Comparison of ENCODE assay signal across 20 cellular contexts in the genomic region with DNA sequence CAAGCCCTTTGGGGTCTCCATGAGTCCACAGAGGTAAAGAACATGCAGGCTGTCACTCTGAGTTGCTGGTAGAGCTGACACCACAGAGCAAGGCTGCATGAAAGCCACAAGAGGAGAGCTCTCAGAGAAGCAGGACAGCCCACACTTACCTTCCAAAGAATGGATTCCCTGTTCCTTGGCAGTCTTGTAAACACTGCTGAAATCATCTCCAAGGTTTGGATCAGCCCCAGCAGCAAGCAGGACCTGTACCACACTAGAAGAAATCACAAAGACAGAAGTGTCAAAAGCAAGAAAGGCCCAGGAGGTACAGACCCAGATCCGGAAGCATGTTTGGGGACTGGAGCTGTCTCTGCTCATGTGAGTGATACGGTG.
"Had no signal": no experiment of that assay in that cellular context is flagged by ENCODE, and none has a peak within 500 bp of the region (broad histone marks: within the 10 kb centered on the region; RNA-seq: fewer than 3 reads in every experiment).

No MANE protein-coding gene starts in this region.

- H3K27ac Mint-ChIP-seq: activated CD4-positive, alpha-beta memory T cell treated with anti-CD3 and anti-CD28 coated beads, Interleukin-2, amount 10 ng/mL, durations not matched to agents 7 days and 5 days; activated CD8-positive, alpha-beta memory T cell treated with anti-CD3 and anti-CD28 coated beads, Interleukin-2, amount 10 ng/mL, durations not matched to agents 7 days and 5 days; activated naive CD8-positive, alpha-beta T cell; endodermal cell; neural progenitor cell; stimulated activated naive CD8-positive, alpha-beta T cell treated with anti-CD3 and anti-CD28 coated beads, Interleukin-15, Interleukin-2, amounts not matched to agents 100 ng/mL and 50 ng/mL, for 24 hours; T-helper 1 cell treated with Interleukin-12 subunit alpha and Interleukin-12 subunit beta and Interleukin-4 antibody, amounts not matched to agents 30 μg/mL and 1 μg/mL, for 36 hours; type B pancreatic cell had no signal

- H3K4me1 Mint-ChIP-seq: activated CD4-positive, alpha-beta memory T cell treated with anti-CD3 and anti-CD28 coated beads, Interleukin-2, amount 10 ng/mL, durations not matched to agents 7 days and 5 days; activated CD8-positive, alpha-beta memory T cell treated with anti-CD3 and anti-CD28 coated beads, Interleukin-2, amount 10 ng/mL, durations not matched to agents 7 days and 5 days; endodermal cell; neural progenitor cell had no signal

- DNase-seq: activated CD4-positive, alpha-beta memory T cell treated with anti-CD3 and anti-CD28 coated beads, Interleukin-2, amount 10 ng/mL, durations not matched to agents 7 days and 5 days; activated CD4-positive, alpha-beta T cell treated with anti-CD3 and anti-CD28 coated beads for 4 hours; activated CD8-positive, alpha-beta memory T cell treated with anti-CD3 and anti-CD28 coated beads, Interleukin-2, amount 10 ng/mL, durations not matched to agents 7 days and 5 days; amygdala; central memory CD4-positive, alpha-beta T cell; endodermal cell; foreskin keratinocyte; left cardiac atrium; midbrain; right cardiac atrium had no signal

- H3K4me1 ChIP-seq: foreskin keratinocyte, neural progenitor cell, prostate gland had no signal

- H3K27me3 Mint-ChIP-seq: activated CD4-positive, alpha-beta memory T cell treated with anti-CD3 and anti-CD28 coated beads, Interleukin-2, amount 10 ng/mL, durations not matched to agents 7 days and 5 days; activated CD8-positive, alpha-beta memory T cell treated with anti-CD3 and anti-CD28 coated beads, Interleukin-2, amount 10 ng/mL, durations not matched to agents 7 days and 5 days; activated naive CD8-positive, alpha-beta T cell; brain; stimulated activated naive CD8-positive, alpha-beta T cell treated with anti-CD3 and anti-CD28 coated beads, Interleukin-15, Interleukin-2, amounts not matched to agents 100 ng/mL and 50 ng/mL, for 24 hours had no signal

- H3K36me3 ChIP-seq: neural progenitor cell, prostate gland had no signal

- H3K27me3 ChIP-seq: foreskin keratinocyte, hepatocyte, neural progenitor cell had no signal

- ATAC-seq: activated CD8-positive, alpha-beta memory T cell treated with anti-CD3 and anti-CD28 coated beads, Interleukin-2, amount 10 ng/mL, durations not matched to agents 7 days and 5 days; foreskin keratinocyte had no signal

- H3K27ac ChIP-seq: epithelial cell of prostate, foreskin keratinocyte, hepatocyte, neural progenitor cell, prostate gland, skin epidermis had no signal

- H3K4me3 Mint-ChIP-seq: activated CD4-positive, alpha-beta memory T cell treated with anti-CD3 and anti-CD28 coated beads, Interleukin-2, amount 10 ng/mL, durations not matched to agents 7 days and 5 days; activated CD8-positive, alpha-beta memory T cell treated with anti-CD3 and anti-CD28 coated beads, Interleukin-2, amount 10 ng/mL, durations not matched to agents 7 days and 5 days; activated naive CD8-positive, alpha-beta T cell; endodermal cell; neural progenitor cell; stimulated activated naive CD8-positive, alpha-beta T cell treated with anti-CD3 and anti-CD28 coated beads, Interleukin-15, Interleukin-2, amounts not matched to agents 100 ng/mL and 50 ng/mL, for 24 hours; T-helper 1 cell treated with Interleukin-12 subunit alpha and Interleukin-12 subunit beta and Interleukin-4 antibody, amounts not matched to agents 30 μg/mL and 1 μg/mL, for 36 hours; type B pancreatic cell had no signal

- H3K9me3 ChIP-seq: prostate gland had no signal

- H3K9me3 Mint-ChIP-seq: type B pancreatic cell had no signal

- H3K4me3 ChIP-seq: hepatocyte, neural progenitor cell, prostate gland, skin epidermis had no signal
